Comparison of ENCODE assay signal across 8 cellular contexts in the genomic region with DNA sequence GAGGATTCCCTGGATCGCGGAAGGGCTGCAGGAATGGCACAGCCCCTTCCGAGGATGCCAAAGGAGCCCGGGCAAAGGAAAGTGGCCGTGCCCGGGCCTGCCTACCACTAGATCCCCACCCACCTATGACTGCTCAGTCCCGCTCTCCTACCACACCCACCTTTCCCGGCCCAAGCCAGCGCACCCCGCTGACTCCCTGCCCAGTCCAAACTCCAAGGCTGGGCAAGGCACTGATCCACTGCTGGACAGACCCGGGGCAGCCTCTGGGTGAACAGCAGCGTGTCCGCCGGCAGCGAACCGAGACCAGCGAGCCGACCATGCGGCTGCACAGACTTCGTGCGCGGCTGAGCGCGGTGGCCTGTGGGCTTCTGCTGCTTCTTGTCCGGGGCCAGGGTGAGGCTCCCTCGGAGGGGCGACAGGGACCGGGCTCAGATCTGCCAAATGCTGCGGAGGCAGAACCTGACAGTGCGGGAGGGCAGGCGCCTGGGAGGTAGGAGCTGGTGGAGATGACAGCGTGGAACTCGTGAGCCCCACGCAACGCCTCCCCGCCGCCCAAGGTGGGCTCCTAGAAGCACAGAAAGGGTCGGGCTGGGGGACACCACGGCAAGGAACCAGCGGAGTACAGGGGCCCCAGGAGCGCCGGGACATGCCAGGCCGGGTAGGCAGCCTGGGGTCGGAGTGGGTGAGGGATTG. TPM values are rescaled to one million over a fixed set of nuclear protein-coding genes. Genes with fewer than 3 reads are reported as not detected.
A peak's percentile ranks its signal among the peaks of the same experiment; 100 is the strongest.
DNase-seq lines count a peak whose midpoint lies in the region; ATAC-seq, FAIRE-seq and TF ChIP-seq lines count a peak whose summit lies in the region.

A gene with protein sequence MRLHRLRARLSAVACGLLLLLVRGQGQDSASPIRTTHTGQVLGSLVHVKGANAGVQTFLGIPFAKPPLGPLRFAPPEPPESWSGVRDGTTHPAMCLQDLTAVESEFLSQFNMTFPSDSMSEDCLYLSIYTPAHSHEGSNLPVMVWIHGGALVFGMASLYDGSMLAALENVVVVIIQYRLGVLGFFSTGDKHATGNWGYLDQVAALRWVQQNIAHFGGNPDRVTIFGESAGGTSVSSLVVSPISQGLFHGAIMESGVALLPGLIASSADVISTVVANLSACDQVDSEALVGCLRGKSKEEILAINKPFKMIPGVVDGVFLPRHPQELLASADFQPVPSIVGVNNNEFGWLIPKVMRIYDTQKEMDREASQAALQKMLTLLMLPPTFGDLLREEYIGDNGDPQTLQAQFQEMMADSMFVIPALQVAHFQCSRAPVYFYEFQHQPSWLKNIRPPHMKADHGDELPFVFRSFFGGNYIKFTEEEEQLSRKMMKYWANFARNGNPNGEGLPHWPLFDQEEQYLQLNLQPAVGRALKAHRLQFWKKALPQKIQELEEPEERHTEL (plus strand): TSS at position 198 of the 693 bp plus-strand sequence. CDS start 120 bp downstream, at position 318.

- H3K4me3 ChIP-seq in IMR-90 (ENCODE audit: insufficient read depth, low read depth, low read length): peak within 1 kb of the TSS; percentile 98
- H3K4me3 ChIP-seq in GM12878: peak within 1 kb of the TSS; percentile 78
- H3K4me3 ChIP-seq in iPS-15b (ENCODE audit: low read depth, low read length): peak within 1 kb of the TSS; percentile 96
- peak within 1 kb of the TSS; percentile 88 to 99 (median 94) for H3K4me3 ChIP-seq in gastrocnemius medialis

- H2AFZ ChIP-seq in IMR-90 (replicated peaks; ENCODE audit: low read length, poor library complexity): peak within 1 kb of the TSS; percentile 99
- peak within 1 kb of the TSS; percentile 87 for H2AFZ ChIP-seq in GM12878 (ENCODE audit: control insufficient read depth, low read depth, low read length)

- H3K36me3 ChIP-seq in IMR-90 (ENCODE audit: control insufficient read depth, insufficient read depth, low read length) (peaks cover 37% of the 10 kb centered on the region), GM12878 (ENCODE audit: control insufficient read depth in 2 of 2, insufficient read depth in 2 of 2, low read length in 1 of 2) (peaks cover 0 to 3% of the 10 kb centered on the region in 2 experiments; a peak in 1 of 4 replicates), iPS-15b (ENCODE audit: control insufficient read depth, insufficient read depth, low read length) (peaks cover 9% of the 10 kb centered on the region), gastrocnemius medialis (peaks cover 0 to 48% of the 10 kb centered on the region in 2 donors)

- DNase-seq in AG20443 (ENCODE audit: low spot score): peak; percentile 83
- DNase-seq in IMR-90: peak; percentile 29
- no peak for DNase-seq in GM12878 (ENCODE audit: low read depth, low spot score)
- DNase-seq in gastrocnemius medialis: peak; percentile 63 to 68
- DNase-seq in NCI-H1930 (lab: John Stamatoyannopoulos, UW): no peak
- DNase-seq in iPS-NIHi7 (ENCODE audit: extremely low spot score): no peak
- no peak for DNase-seq in NCI-H774 (lab: John Stamatoyannopoulos, UW)

- TF ChIP-seq RAD21 in IMR-90 (IDR thresholded peaks at IDR 0.05; ENCODE audit: low read length) (no peak), GM12878 (IDR thresholded peaks at IDR 0.05; ENCODE audit: insufficient read depth, low read depth, low read length) (no peak)

- peak within 1 kb of the TSS; percentile 93 for H3K56ac ChIP-seq in IMR-90 (ENCODE audit: extremely low read depth, insufficient read depth, low read length)

- SMC1A ChIA-PET in GM12878 (lab: Charles Lee; ENCODE audit: uncharacterized antibody, unreplicated experiment): no interaction called here

- BruUV-seq in IMR-90 (replicated peaks; lab: Mats Ljungman, UMichigan) (no TSS peak), GM12878 (replicated peaks; lab: Mats Ljungman, UMichigan) (no TSS peak)

- H4K91ac ChIP-seq in IMR-90 (ENCODE audit: insufficient read depth, low read depth, low read length): peak within 1 kb of the TSS; percentile 81

- RAD21 ChIA-PET in GM12878 (lab: Charles Lee; ENCODE audit: unreplicated experiment): no interaction called here

- dilution Hi-C loops in IMR-90 (cut with HindIII; ENCODE audit: low sequenced_read_pairs, unreplicated experiment): no loop called here

- H3K4me2 ChIP-seq in IMR-90 (ENCODE audit: low read depth, low read length) (peak within 1 kb of the TSS; percentile 89), GM12878 (ENCODE audit: control insufficient read depth, insufficient read depth) (peak within 1 kb of the TSS; percentile 73)

- peaks cover 25 to 86% of the 10 kb centered on the region in 2 experiments for H3K79me1 ChIP-seq in IMR-90 (ENCODE audit: low read depth in 1 of 2, low read length in 2 of 2)

- H3K9ac ChIP-seq in IMR-90 (ENCODE audit: low read depth, low read length) (peak within 1 kb of the TSS; percentile 99), GM12878 (ENCODE audit: control insufficient read depth, insufficient read depth, low read length) (peak within 1 kb of the TSS; percentile 94), iPS-15b (ENCODE audit: low read depth, low read length) (peak within 1 kb of the TSS; percentile 87)

- peak within 1 kb of the TSS; percentile 98 for H3K27ac ChIP-seq in IMR-90 (ENCODE audit: insufficient read depth, low read length)
- H3K27ac ChIP-seq in GM12878 (ENCODE audit: control insufficient read depth, insufficient read depth): peak within 1 kb of the TSS; percentile 94
- peak within 1 kb of the TSS; percentile 95 to 99 (median 98) for H3K27ac ChIP-seq in gastrocnemius medialis

- TF ChIP-seq POLR2A in IMR-90 (IDR thresholded peaks at IDR 0.05; ENCODE audit: low read depth, low read length) (peak; percentile 63), GM12878 (IDR thresholded peaks at IDR 0.05; ENCODE audit: low read depth, low read length) (no peak), gastrocnemius medialis (IDR thresholded peaks at IDR 0.05) (peak; percentile 37 to 64)

- H2AK5ac ChIP-seq in IMR-90 (ENCODE audit: low read depth, low read length): peak within 1 kb of the TSS; percentile 98

- peak within 1 kb of the TSS; percentile 98 for H3K23ac ChIP-seq in IMR-90 (ENCODE audit: low read depth, low read length)

- CTCF ChIA-PET in IMR-90 (lab: Yijun Ruan, JAX): no interaction called here
- CTCF ChIA-PET in GM12878 (lab: Yijun Ruan, JAX): no interaction called here

- H3K79me2 ChIP-seq in GM12878 (ENCODE audit: control insufficient read depth, insufficient read depth, low read length): peaks cover 33% of the 10 kb centered on the region

- TF ChIP-seq EP300 in GM12878 (IDR thresholded peaks at IDR 0.05; ENCODE audit: borderline replicate concordance in 1 of 2, control insufficient read depth in 1 of 2, low read depth in 2 of 2, low read length in 2 of 2): no peak

- intact Hi-C loops in IMR-90 (cut with micrococcal nuclease) (loop anchor here (2.0 kb wide), 1 partner anchor 41 kb away; no protein-coding TSS in a partner anchor), GM12878 (cut with micrococcal nuclease; ENCODE audit: unreplicated experiment) (no loop called here), gastrocnemius medialis (cut with DNase I; ENCODE audit: low total_unique reads) (no loop called here)

- H3K27me3 ChIP-seq in IMR-90 (ENCODE audit: control insufficient read depth, insufficient read depth, low read length) (no peaks in the 10 kb centered on the region), GM12878 (replicated peaks in 1 of 2; ENCODE audit: control insufficient read depth in 2 of 2, insufficient read depth in 2 of 2, low read length in 1 of 2) (no peaks in the 10 kb centered on the region), iPS-15b (ENCODE audit: control insufficient read depth, insufficient read depth, low read length) (peaks cover 13% of the 10 kb centered on the region), gastrocnemius medialis (no peaks in the 10 kb centered on the region)

- H2AK9ac ChIP-seq in IMR-90 (replicated peaks; ENCODE audit: low read depth, low read length, poor library complexity): peak within 1 kb of the TSS; percentile 96

- H4K8ac ChIP-seq in IMR-90 (ENCODE audit: low read depth in 2 of 2, low read length in 2 of 2): peak within 1 kb of the TSS; percentile 91 to 97

- H3K4me1 ChIP-seq in IMR-90 (ENCODE audit: control insufficient read depth, insufficient read depth, low read length): peaks cover 9% of the 10 kb centered on the region
- peaks cover 7% of the 10 kb centered on the region for H3K4me1 ChIP-seq in GM12878 (ENCODE audit: control insufficient read depth, insufficient read depth, low read length)
- no peaks in the 10 kb centered on the region for H3K4me1 ChIP-seq in iPS-15b (ENCODE audit: control insufficient read depth, insufficient read depth, low read length)
- H3K4me1 ChIP-seq in gastrocnemius medialis: peaks cover 36 to 47% of the 10 kb centered on the region in 2 donors

- in situ Hi-C loops in IMR-90 (cut with MboI; ENCODE audit: low sequenced_read_pairs): no loop called here
- in situ Hi-C loops in GM12878 (cut with MboI): loop anchor here (10.0 kb wide), 1 partner anchor 59 kb away; no protein-coding TSS in a partner anchor
- in situ Hi-C loops in gastrocnemius medialis (cut with MboI; ENCODE audit: low sequenced_read_pairs in 4 of 4): no loop called here

- peaks cover 26% of the 10 kb centered on the region for H3K9me1 ChIP-seq in IMR-90 (ENCODE audit: insufficient read depth, low read length)

- peak within 1 kb of the TSS; percentile 100 for H3K14ac ChIP-seq in IMR-90 (replicated peaks; ENCODE audit: low read depth, low read length)

- ATAC-seq in IMR-90 (ENCODE audit: low read depth) (peak; percentile 67), GM12878 (no peak), gastrocnemius medialis (peak; percentile 28 to 40)

- TF ChIP-seq CTCF in IMR-90 (conservative IDR thresholded peaks at IDR 0.05; ENCODE audit: low read depth, low read length): no peak
- TF ChIP-seq CTCF in GM12878 (IDR thresholded peaks at IDR 0.05 in 2 of 3, conservative IDR thresholded peaks at IDR 0.05 in 1 of 3; ENCODE audit: control insufficient read depth in 2 of 3, extremely low read depth in 1 of 3, insufficient read depth in 1 of 3, low read depth in 3 of 3, low read length in 3 of 3): no peak
- no peak for TF ChIP-seq CTCF in gastrocnemius medialis (IDR thresholded peaks at IDR 0.05 in 4 of 5, conservative IDR thresholded peaks at IDR 0.05 in 1 of 5)

- H4K20me1 ChIP-seq in IMR-90 (ENCODE audit: insufficient read depth, low read length) (peaks cover 45% of the 10 kb centered on the region), GM12878 (ENCODE audit: control insufficient read depth, insufficient read depth) (no peaks in the 10 kb centered on the region)

- peak within 1 kb of the TSS; percentile 97 for H4K5ac ChIP-seq in IMR-90 (ENCODE audit: low read depth, low read length)

- H2BK20ac ChIP-seq in IMR-90 (ENCODE audit: low read depth, low read length): peak within 1 kb of the TSS; percentile 49; the same call in 1 of the 2 replicates

- no peak for FAIRE-seq in GM12878 (lab: Jason Lieb, UNC)

- H2BK120ac ChIP-seq in IMR-90 (ENCODE audit: low read depth, low read length): peak within 1 kb of the TSS; percentile 85

- H2BK5ac ChIP-seq in IMR-90 (ENCODE audit: low read depth, low read length, poor library complexity, severe bottlenecking): peak within 1 kb of the TSS; percentile 98

- 16% methylated on average over 21 of the region's 44 CpGs; no CpG with 5 or more reads in 1 of the 2 experiments for WGBS in IMR-90 (ENCODE audit: extremely low coverage in 2 of 2, insufficient read length in 1 of 2), 2 experiments
- 53% methylated on average over 44 of the region's 44 CpGs for WGBS in GM12878 (ENCODE audit: insufficient coverage, insufficient replicate concordance, low lambda C conversion rate, missing lambda C conversion rate)

- peak within 1 kb of the TSS; percentile 99 for H3K4ac ChIP-seq in IMR-90 (ENCODE audit: low read depth, low read length)

- peak within 1 kb of the TSS; percentile 90 for H3K18ac ChIP-seq in IMR-90 (ENCODE audit: low read depth, low read length)

- H2BK15ac ChIP-seq in IMR-90 (ENCODE audit: low read depth, low read length): peak within 1 kb of the TSS; percentile 15; the same call in 1 of the 3 replicates

- H3K9me3 ChIP-seq in IMR-90 (ENCODE audit: control insufficient read depth, insufficient read depth, low read length) (no peaks in the 10 kb centered on the region), GM12878 (replicated peaks; ENCODE audit: control insufficient read depth, insufficient read depth, low read length) (no peaks in the 10 kb centered on the region), iPS-15b (ENCODE audit: control insufficient read depth, insufficient read depth, low read length) (no peaks in the 10 kb centered on the region), gastrocnemius medialis (no peaks in the 10 kb centered on the region)

- POLR2A ChIA-PET in IMR-90 (lab: Charles Lee; ENCODE audit: unreplicated experiment) (no interaction called here), GM12878 (lab: Charles Lee) (interaction anchor here (0.5 to 1.0 kb wide), 2 partner anchors 9 to 203 kb away, joined by 3 to 5 read pairs; no protein-coding TSS in a partner anchor)

RNA-seq across cellular contexts. Expression of the gene that starts here (rescaled TPM):
- total RNA-seq in IMR-90 (2012; rRNA removed): 11.9 and 15.1 TPM in 2 replicates
- polyA plus RNA-seq in IMR-90 (2012; rRNA removed): 23.2 and 24.2 TPM in 2 replicates
- polyA plus RNA-seq in IMR-90 (2012; cell fraction: cytosol; rRNA removed): 15.5 and 21.1 TPM in 2 replicates
- polyA plus RNA-seq in IMR-90 (2012; cell fraction: nucleus; rRNA removed; ENCODE audit: low replicate concordance): 45.3 and 69.6 TPM in 2 replicates
- total RNA-seq in GM12878 (2013; cell fraction: nucleolus; rRNA removed): 49.9 and 51.4 TPM in 2 replicates
- 31.1 and 33.7 TPM in 2 replicates for total RNA-seq in GM12878 (2014; rRNA removed)
- total RNA-seq in GM12878 (2014; rRNA removed; fragmentation: Illumina TruSeq; extraction: Trizol): 15.1 and 17.0 TPM in 2 replicates
- 26.9 and 33.2 TPM in 2 replicates for total RNA-seq in GM12878 (2021)
- 9.2 TPM for polyA plus RNA-seq in GM12878 (2011; ENCODE audit: low read depth)
- polyA plus RNA-seq in GM12878 (2011; rRNA removed): 9.8 and 14.1 TPM in 2 replicates
- 16.1 and 24.3 TPM in 2 replicates for polyA plus RNA-seq in GM12878 (2011; cell fraction: cytosol; rRNA removed)
- 19.5 and 23.8 TPM in 2 replicates for polyA plus RNA-seq in GM12878 (2011; cell fraction: nucleus; rRNA removed)
- polyA plus RNA-seq in GM12878 (2012): 15.2 and 16.7 TPM in 2 replicates
- polyA plus RNA-seq in GM12878 (2014; fragmentation: Illumina TruSeq; extraction: Trizol): 16.6 and 19.6 TPM in 2 replicates
- polyA plus RNA-seq in GM12878 (2014; fragmentation: Nextera tagmentation; extraction: Ambion mirVana): 1 to 10 TPM; 1.6 to 2.4 TPM
- polyA plus RNA-seq in GM12878 (2014; rRNA removed): 24.0 and 28.8 TPM in 2 replicates
- 10 to 100 TPM; 22.5 to 25.1 TPM for polyA plus RNA-seq in GM12878 (2016; fragmentation: Nextera tagmentation; extraction: Ambion mirVana)
- polyA minus RNA-seq in GM12878 (2011; rRNA and poly(A)+ RNA removed): 15.9 and 34.4 TPM in 2 replicates
- 4.7 and 13.8 TPM in 2 replicates for polyA minus RNA-seq in GM12878 (2011; cell fraction: cytosol; rRNA and poly(A)+ RNA removed)
- polyA minus RNA-seq in GM12878 (2011; cell fraction: nucleus; rRNA and poly(A)+ RNA removed): 23.1 and 35.8 TPM in 2 replicates
- 10 to 100 TPM; 25.6 to 48.2 (median 37.7) TPM for total RNA-seq in gastrocnemius medialis

Comparison
In these comparisons a context has a peak if more than half of its experiments do, and no peak if none do; other contexts are left out.
1. DNase-seq: peak in AG20443 (single experiment), IMR-90 (single experiment) and gastrocnemius medialis (2 of 2); none in GM12878 (single experiment), NCI-H1930 (0 of 2), iPS-NIHi7 (single experiment) and NCI-H774 (single experiment).
2. Peak in every context shown above with its lines, with median percentiles within 50 percentile points of each other: H3K27ac ChIP-seq, H3K4me3 ChIP-seq and H3K9ac ChIP-seq.